In the genomic region with DNA sequence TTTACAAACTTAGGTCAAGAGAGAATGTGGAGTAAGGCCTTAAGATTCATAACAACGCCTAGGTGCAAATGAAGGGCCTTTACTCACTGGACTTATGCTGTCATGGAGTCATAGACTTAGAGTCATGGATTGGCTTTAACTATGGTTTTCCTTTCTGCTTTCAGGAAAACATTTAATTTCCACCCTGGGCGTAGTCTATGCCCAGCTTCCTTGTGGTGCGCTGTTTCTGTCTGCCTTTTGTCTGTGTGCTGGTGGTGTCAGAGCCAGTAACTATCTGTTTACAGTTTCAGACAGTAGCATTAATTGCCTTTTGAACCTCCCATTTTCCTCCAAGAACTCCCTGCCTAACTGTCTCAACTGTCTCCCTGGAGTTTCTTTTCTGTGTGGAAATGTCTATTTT, we compare ENCODE assay signal across 26 cellular contexts. TPM values are rescaled to one million over a fixed set of nuclear protein-coding genes. Genes with fewer than 3 reads are reported as not detected.
"Had no signal": no experiment of that assay in that cellular context is flagged by ENCODE, and none has a peak within 500 bp of the region (broad histone marks: within the 10 kb centered on the region; RNA-seq: fewer than 3 reads in every experiment).

No MANE protein-coding gene starts in this region.

- H3K4me1 ChIP-seq: adrenal gland, ascending aorta, esophagus muscularis mucosa, gastrocnemius medialis, upper lobe of right lung had no signal

- H3K36me3 ChIP-seq: adrenal gland, ascending aorta, esophagus muscularis mucosa, gastrocnemius medialis, sigmoid colon, upper lobe of right lung had no signal

- H3K27ac Mint-ChIP-seq: activated CD8-positive, alpha-beta T cell treated with anti-CD3 and anti-CD28 coated beads, Interleukin-2, amount 10 ng/mL, durations not matched to agents 7 days and 5 days; activated naive CD8-positive, alpha-beta T cell; activated T-helper 17 cell treated with anti-CD3 and anti-CD28 coated beads, Interleukin-2, amount 50 U/mL, for 72 hours; effector memory CD8-positive, alpha-beta T cell; memory B cell; naive B cell had no signal

- H3K4me1 Mint-ChIP-seq: activated T-helper 17 cell treated with anti-CD3 and anti-CD28 coated beads, Interleukin-2, amount 50 U/mL, for 72 hours; central memory CD8-positive, alpha-beta T cell; memory B cell; naive B cell had no signal

- DNase-seq: activated CD4-positive, alpha-beta T cell treated with anti-CD3 and anti-CD28 coated beads for 1 hour; activated CD4-positive, alpha-beta T cell treated with anti-CD3 and anti-CD28 coated beads, Interleukin-2, amount 50 U/mL, for 1 hour; activated CD8-positive, alpha-beta T cell treated with anti-CD3 and anti-CD28 coated beads, Interleukin-2, amount 10 ng/mL, durations not matched to agents 7 days and 5 days; activated T-cell treated with anti-CD3 and anti-CD28 coated beads, Interleukin-2, amount 50 U/mL, for 1 hour; adrenal gland; dorsolateral prefrontal cortex; effector memory CD8-positive, alpha-beta T cell; gastrocnemius medialis; hippocampal formation; naive B cell; retina; sigmoid colon; stimulated activated CD4-positive, alpha-beta T cell treated with anti-CD3 and anti-CD28 coated beads, Interleukin-2, amount 100 ng/mL, for 48 hours; stimulated activated naive CD4-positive, alpha-beta T cell treated with Interleukin-2 at 50 U/mL for 16 hours; T-helper 9 cell; upper lobe of right lung had no signal

- H3K9me3 Mint-ChIP-seq: activated T-helper 17 cell treated with anti-CD3 and anti-CD28 coated beads, Interleukin-2, amount 50 U/mL, for 72 hours; central memory CD8-positive, alpha-beta T cell; effector memory CD8-positive, alpha-beta T cell; memory B cell; naive B cell had no signal

- H3K27me3 ChIP-seq: adrenal gland, ascending aorta, dorsolateral prefrontal cortex, gastrocnemius medialis, sigmoid colon, upper lobe of right lung had no signal

- H3K27ac ChIP-seq: adrenal gland, ascending aorta, dorsolateral prefrontal cortex, esophagus muscularis mucosa, gastrocnemius medialis, upper lobe of right lung had no signal

- H3K4me3 Mint-ChIP-seq: activated CD8-positive, alpha-beta T cell treated with anti-CD3 and anti-CD28 coated beads, Interleukin-2, amount 10 ng/mL, durations not matched to agents 7 days and 5 days; activated naive CD8-positive, alpha-beta T cell; activated T-helper 17 cell treated with anti-CD3 and anti-CD28 coated beads, Interleukin-2, amount 50 U/mL, for 72 hours; central memory CD8-positive, alpha-beta T cell; effector memory CD8-positive, alpha-beta T cell; memory B cell; naive B cell had no signal

- H3K4me2 ChIP-seq: smooth muscle cell had no signal

- H3K36me3 Mint-ChIP-seq: activated naive CD8-positive, alpha-beta T cell; memory B cell; naive B cell had no signal

- H3K27me3 Mint-ChIP-seq: activated naive CD8-positive, alpha-beta T cell had no signal

- H3K9me3 ChIP-seq: adrenal gland, ascending aorta, esophagus muscularis mucosa, gastrocnemius medialis, sigmoid colon, upper lobe of right lung had no signal

- H3K4me3 ChIP-seq: adrenal gland, ascending aorta, dorsolateral prefrontal cortex, esophagus muscularis mucosa, gastrocnemius medialis, sigmoid colon, smooth muscle cell, upper lobe of right lung had no signal

RNA-seq across cellular contexts. Expression of a gene that starts 37.1 kb away (rescaled TPM):
- total RNA-seq: activated CD8-positive, alpha-beta T cell treated with anti-CD3 and anti-CD28 coated beads, Interleukin-2, amount 10 ng/mL, durations not matched to agents 7 days and 5 days; mononuclear cell; subcutaneous adipose tissue; T-helper 1 cell treated with Interleukin-12 subunit alpha and Interleukin-12 subunit beta and Interleukin-4 antibody, amounts not matched to agents 30 ng/mL and 1 ng/mL, for 36 hours had no signal
